In the genomic region with DNA sequence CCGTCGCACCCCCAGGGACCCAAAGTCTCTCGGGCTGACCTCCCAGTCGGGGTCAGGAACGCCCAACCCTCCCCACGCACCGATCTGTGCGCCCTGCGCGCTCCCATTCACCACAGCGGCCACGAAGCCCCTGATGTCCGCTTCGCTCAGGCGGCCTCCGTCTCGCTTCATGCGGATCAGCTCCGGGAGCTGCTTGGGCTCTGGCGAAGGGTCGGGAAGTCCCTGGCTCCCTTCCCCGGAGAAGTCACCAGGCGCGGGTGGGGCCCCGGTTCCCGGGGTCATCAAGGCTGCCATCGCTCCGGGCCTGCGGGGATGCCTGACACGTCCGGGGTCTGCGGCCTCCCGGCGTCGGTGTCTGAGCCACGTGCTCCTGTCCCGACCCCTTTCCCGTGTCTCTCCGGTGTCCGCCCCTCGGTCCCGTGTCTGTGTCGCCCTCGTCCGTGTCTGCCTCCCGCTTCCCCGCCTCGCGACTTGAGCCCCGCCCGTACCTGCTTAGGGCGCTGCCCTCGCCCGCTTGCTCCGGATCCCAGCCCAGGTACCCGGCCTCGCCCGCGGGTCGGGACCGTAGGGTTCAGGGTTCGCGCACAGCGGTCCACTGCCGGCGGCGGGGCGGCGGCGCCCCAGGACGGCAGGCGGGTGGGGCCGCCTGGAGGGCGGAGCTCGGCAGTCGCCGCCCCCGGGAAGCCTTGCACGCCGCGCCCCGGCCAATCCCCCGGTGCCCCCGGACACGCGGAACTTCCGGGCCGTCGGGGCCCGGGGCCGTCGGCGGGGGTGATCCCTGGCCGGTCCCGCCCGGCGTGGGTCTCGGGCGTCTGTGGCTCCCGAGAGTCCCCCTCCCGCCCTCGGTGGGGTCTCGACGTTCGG, we compare ENCODE assay signal across 1 cellular context.
TF ChIP-seq lines count a peak whose summit lies in the region.

A gene with protein sequence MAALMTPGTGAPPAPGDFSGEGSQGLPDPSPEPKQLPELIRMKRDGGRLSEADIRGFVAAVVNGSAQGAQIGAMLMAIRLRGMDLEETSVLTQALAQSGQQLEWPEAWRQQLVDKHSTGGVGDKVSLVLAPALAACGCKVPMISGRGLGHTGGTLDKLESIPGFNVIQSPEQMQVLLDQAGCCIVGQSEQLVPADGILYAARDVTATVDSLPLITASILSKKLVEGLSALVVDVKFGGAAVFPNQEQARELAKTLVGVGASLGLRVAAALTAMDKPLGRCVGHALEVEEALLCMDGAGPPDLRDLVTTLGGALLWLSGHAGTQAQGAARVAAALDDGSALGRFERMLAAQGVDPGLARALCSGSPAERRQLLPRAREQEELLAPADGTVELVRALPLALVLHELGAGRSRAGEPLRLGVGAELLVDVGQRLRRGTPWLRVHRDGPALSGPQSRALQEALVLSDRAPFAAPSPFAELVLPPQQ (minus strand): TSS at position 597 of the 864 bp plus-strand sequence. CDS start 303 bp downstream, at position 294.

TF ChIP-seq in GM12878, 131 proteins besides CTCF, POLR2A, EP300 and RAD21 (continued from another document):
- TF ChIP-seq, protein P1, sequence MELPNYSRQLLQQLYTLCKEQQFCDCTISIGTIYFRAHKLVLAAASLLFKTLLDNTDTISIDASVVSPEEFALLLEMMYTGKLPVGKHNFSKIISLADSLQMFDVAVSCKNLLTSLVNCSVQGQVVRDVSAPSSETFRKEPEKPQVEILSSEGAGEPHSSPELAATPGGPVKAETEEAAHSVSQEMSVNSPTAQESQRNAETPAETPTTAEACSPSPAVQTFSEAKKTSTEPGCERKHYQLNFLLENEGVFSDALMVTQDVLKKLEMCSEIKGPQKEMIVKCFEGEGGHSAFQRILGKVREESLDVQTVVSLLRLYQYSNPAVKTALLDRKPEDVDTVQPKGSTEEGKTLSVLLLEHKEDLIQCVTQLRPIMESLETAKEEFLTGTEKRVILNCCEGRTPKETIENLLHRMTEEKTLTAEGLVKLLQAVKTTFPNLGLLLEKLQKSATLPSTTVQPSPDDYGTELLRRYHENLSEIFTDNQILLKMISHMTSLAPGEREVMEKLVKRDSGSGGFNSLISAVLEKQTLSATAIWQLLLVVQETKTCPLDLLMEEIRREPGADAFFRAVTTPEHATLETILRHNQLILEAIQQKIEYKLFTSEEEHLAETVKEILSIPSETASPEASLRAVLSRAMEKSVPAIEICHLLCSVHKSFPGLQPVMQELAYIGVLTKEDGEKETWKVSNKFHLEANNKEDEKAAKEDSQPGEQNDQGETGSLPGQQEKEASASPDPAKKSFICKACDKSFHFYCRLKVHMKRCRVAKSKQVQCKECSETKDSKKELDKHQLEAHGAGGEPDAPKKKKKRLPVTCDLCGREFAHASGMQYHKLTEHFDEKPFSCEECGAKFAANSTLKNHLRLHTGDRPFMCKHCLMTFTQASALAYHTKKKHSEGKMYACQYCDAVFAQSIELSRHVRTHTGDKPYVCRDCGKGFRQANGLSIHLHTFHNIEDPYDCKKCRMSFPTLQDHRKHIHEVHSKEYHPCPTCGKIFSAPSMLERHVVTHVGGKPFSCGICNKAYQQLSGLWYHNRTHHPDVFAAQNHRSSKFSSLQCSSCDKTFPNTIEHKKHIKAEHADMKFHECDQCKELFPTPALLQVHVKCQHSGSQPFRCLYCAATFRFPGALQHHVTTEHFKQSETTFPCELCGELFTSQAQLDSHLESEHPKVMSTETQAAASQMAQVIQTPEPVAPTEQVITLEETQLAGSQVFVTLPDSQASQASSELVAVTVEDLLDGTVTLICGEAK (IDR thresholded peaks at IDR 0.05; ENCODE audit: borderline replicate concordance) = 0 out of 2 replicates have a peak, but pooled peaks have one; percentile 23
- TF ChIP-seq SRF (IDR thresholded peaks at IDR 0.05; ENCODE audit: low read depth in 2 of 2, low read length in 2 of 2) (no peak), RCOR1 (conservative IDR thresholded peaks at IDR 0.05; ENCODE audit: low read depth, low read length) (0 out of 2 replicates have a peak, but pooled peaks have one; percentile 6), TAF1 (IDR thresholded peaks at IDR 0.05; ENCODE audit: borderline replicate concordance, low read depth, low read length) (no peak; the same call in 1 of the 2 replicates), SUZ12 (IDR thresholded peaks at IDR 0.05; ENCODE audit: unreplicated experiment) (no peak), NR2C1 (IDR thresholded peaks at IDR 0.05) (peak; percentile 31; the same call in 1 of the 2 replicates), LARP7 (IDR thresholded peaks at IDR 0.05) (peak; percentile 77; the same call in 1 of the 2 replicates), IKZF1 (conservative IDR thresholded peaks at IDR 0.05) (peak; percentile 98), ZSCAN29 (IDR thresholded peaks at IDR 0.05) (no peak), CREM (IDR thresholded peaks at IDR 0.05; ENCODE audit: low read depth) (no peak; the same call in 1 of the 2 replicates), IRF4 (IDR thresholded peaks at IDR 0.05; ENCODE audit: low read depth, low read length) (0 out of 2 replicates have a peak, but pooled peaks have one; percentile 4), BHLHE40 (IDR thresholded peaks at IDR 0.05; ENCODE audit: borderline replicate concordance in 1 of 2, low read depth in 2 of 2, low read length in 1 of 2) (peak in 1 of 2 experiments; percentile 72; a peak in 1 of 4 replicates), HDGF (IDR thresholded peaks at IDR 0.05) (0 out of 2 replicates have a peak, but pooled peaks have one; percentile 54), POLR2AphosphoS2 (IDR thresholded peaks at IDR 0.05; ENCODE audit: low read depth, low read length) (peak; percentile 76), KLF5 (IDR thresholded peaks at IDR 0.05; ENCODE audit: partially characterized antibody) (peak; percentile 20), BACH1 (IDR thresholded peaks at IDR 0.05; ENCODE audit: borderline replicate concordance) (peak; percentile 96), ZNF217 (IDR thresholded peaks at IDR 0.05) (peak; percentile 78; the same call in 1 of the 2 replicates), SP1 (IDR thresholded peaks at IDR 0.05; ENCODE audit: low read depth, low read length) (peak; percentile 10), EGR1 (IDR thresholded peaks at IDR 0.05; ENCODE audit: borderline replicate concordance in 1 of 2, low read depth in 2 of 2, low read length in 2 of 2) (peak in 1 of 2 experiments; percentile 41; a peak in 1 of 3 replicates), SIX5 (IDR thresholded peaks at IDR 0.05; ENCODE audit: low read depth, low read length, severe bottlenecking) (no peak), SMARCA5 (IDR thresholded peaks at IDR 0.05) (peak; percentile 82; the same call in 1 of the 2 replicates), NR2F1 (conservative IDR thresholded peaks at IDR 0.05) (peak; percentile 18; the same call in 1 of the 2 replicates), POLR2AphosphoS5 (IDR thresholded peaks at IDR 0.05; ENCODE audit: low read length) (peak; percentile 16; the same call in 1 of the 2 replicates), SIN3A (IDR thresholded peaks at IDR 0.05; ENCODE audit: low read depth, low read length) (0 out of 2 replicates have a peak, but pooled peaks have one; percentile 5), GATAD2B (conservative IDR thresholded peaks at IDR 0.05; ENCODE audit: low read depth) (peak; percentile 90; the same call in 1 of the 2 replicates), NRF1 (conservative IDR thresholded peaks at IDR 0.05; ENCODE audit: low read depth, low read length) (no peak), TCF7 (IDR thresholded peaks at IDR 0.05; ENCODE audit: borderline replicate concordance) (no peak)
- TF ChIP-seq, protein P2, sequence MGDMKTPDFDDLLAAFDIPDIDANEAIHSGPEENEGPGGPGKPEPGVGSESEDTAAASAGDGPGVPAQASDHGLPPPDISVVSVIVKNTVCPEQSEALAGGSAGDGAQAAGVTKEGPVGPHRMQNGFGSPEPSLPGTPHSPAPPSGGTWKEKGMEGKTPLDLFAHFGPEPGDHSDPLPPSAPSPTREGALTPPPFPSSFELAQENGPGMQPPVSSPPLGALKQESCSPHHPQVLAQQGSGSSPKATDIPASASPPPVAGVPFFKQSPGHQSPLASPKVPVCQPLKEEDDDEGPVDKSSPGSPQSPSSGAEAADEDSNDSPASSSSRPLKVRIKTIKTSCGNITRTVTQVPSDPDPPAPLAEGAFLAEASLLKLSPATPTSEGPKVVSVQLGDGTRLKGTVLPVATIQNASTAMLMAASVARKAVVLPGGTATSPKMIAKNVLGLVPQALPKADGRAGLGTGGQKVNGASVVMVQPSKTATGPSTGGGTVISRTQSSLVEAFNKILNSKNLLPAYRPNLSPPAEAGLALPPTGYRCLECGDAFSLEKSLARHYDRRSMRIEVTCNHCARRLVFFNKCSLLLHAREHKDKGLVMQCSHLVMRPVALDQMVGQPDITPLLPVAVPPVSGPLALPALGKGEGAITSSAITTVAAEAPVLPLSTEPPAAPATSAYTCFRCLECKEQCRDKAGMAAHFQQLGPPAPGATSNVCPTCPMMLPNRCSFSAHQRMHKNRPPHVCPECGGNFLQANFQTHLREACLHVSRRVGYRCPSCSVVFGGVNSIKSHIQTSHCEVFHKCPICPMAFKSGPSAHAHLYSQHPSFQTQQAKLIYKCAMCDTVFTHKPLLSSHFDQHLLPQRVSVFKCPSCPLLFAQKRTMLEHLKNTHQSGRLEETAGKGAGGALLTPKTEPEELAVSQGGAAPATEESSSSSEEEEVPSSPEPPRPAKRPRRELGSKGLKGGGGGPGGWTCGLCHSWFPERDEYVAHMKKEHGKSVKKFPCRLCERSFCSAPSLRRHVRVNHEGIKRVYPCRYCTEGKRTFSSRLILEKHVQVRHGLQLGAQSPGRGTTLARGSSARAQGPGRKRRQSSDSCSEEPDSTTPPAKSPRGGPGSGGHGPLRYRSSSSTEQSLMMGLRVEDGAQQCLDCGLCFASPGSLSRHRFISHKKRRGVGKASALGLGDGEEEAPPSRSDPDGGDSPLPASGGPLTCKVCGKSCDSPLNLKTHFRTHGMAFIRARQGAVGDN (IDR thresholded peaks at IDR 0.05) = 0 out of 2 replicates have a peak, but pooled peaks have one; percentile 36
- TF ChIP-seq, protein P3, sequence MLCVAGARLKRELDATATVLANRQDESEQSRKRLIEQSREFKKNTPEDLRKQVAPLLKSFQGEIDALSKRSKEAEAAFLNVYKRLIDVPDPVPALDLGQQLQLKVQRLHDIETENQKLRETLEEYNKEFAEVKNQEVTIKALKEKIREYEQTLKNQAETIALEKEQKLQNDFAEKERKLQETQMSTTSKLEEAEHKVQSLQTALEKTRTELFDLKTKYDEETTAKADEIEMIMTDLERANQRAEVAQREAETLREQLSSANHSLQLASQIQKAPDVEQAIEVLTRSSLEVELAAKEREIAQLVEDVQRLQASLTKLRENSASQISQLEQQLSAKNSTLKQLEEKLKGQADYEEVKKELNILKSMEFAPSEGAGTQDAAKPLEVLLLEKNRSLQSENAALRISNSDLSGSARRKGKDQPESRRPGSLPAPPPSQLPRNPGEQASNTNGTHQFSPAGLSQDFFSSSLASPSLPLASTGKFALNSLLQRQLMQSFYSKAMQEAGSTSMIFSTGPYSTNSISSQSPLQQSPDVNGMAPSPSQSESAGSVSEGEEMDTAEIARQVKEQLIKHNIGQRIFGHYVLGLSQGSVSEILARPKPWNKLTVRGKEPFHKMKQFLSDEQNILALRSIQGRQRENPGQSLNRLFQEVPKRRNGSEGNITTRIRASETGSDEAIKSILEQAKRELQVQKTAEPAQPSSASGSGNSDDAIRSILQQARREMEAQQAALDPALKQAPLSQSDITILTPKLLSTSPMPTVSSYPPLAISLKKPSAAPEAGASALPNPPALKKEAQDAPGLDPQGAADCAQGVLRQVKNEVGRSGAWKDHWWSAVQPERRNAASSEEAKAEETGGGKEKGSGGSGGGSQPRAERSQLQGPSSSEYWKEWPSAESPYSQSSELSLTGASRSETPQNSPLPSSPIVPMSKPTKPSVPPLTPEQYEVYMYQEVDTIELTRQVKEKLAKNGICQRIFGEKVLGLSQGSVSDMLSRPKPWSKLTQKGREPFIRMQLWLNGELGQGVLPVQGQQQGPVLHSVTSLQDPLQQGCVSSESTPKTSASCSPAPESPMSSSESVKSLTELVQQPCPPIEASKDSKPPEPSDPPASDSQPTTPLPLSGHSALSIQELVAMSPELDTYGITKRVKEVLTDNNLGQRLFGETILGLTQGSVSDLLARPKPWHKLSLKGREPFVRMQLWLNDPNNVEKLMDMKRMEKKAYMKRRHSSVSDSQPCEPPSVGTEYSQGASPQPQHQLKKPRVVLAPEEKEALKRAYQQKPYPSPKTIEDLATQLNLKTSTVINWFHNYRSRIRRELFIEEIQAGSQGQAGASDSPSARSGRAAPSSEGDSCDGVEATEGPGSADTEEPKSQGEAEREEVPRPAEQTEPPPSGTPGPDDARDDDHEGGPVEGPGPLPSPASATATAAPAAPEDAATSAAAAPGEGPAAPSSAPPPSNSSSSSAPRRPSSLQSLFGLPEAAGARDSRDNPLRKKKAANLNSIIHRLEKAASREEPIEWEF (IDR thresholded peaks at IDR 0.05; ENCODE audit: insufficient replicate concordance, low read depth, low read length) = no peak
- TF ChIP-seq, protein P4, sequence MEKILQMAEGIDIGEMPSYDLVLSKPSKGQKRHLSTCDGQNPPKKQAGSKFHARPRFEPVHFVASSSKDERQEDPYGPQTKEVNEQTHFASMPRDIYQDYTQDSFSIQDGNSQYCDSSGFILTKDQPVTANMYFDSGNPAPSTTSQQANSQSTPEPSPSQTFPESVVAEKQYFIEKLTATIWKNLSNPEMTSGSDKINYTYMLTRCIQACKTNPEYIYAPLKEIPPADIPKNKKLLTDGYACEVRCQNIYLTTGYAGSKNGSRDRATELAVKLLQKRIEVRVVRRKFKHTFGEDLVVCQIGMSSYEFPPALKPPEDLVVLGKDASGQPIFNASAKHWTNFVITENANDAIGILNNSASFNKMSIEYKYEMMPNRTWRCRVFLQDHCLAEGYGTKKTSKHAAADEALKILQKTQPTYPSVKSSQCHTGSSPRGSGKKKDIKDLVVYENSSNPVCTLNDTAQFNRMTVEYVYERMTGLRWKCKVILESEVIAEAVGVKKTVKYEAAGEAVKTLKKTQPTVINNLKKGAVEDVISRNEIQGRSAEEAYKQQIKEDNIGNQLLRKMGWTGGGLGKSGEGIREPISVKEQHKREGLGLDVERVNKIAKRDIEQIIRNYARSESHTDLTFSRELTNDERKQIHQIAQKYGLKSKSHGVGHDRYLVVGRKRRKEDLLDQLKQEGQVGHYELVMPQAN (conservative IDR thresholded peaks at IDR 0.05) = peak; percentile 61; the same call in 1 of the 2 replicates
- TF ChIP-seq, protein P5, sequence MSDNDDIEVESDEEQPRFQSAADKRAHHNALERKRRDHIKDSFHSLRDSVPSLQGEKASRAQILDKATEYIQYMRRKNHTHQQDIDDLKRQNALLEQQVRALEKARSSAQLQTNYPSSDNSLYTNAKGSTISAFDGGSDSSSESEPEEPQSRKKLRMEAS (IDR thresholded peaks at IDR 0.05; ENCODE audit: low read depth, low read length) = no peak
